31 cellular contexts compared by ENCODE assay signal in genomic region chr17:12911241-12911640, GRCh38.
"Had no signal": no experiment of that assay in that cellular context is flagged by ENCODE, and none has a peak within 500 bp of the region (broad histone marks: within the 10 kb centered on the region; RNA-seq: fewer than 3 reads in every experiment).

No MANE protein-coding gene starts in this region.

- H3K4me1 ChIP-seq: body of pancreas, Peyer's patch had no signal

- H3K27me3 ChIP-seq: body of pancreas, Peyer's patch had no signal

- H3K27me3 Mint-ChIP-seq: activated CD4-positive, alpha-beta T cell treated with anti-CD3 and anti-CD28 coated beads, Interleukin-2, amount 10 ng/mL, durations not matched to agents 24 days and 14 days had no signal

- H3K27ac ChIP-seq: body of pancreas, Peyer's patch, RWPE1 had no signal

- H3K36me3 Mint-ChIP-seq: activated naive CD8-positive, alpha-beta T cell treated with anti-CD3 and anti-CD28 coated beads for 36 hours had no signal

- H3K27ac Mint-ChIP-seq: activated CD4-positive, alpha-beta T cell treated with anti-CD3 and anti-CD28 coated beads, Interleukin-2, amount 10 ng/mL, durations not matched to agents 24 days and 14 days; activated CD8-positive, alpha-beta T cell treated with anti-CD3 and anti-CD28 coated beads for 36 hours; activated naive CD8-positive, alpha-beta T cell treated with anti-CD3 and anti-CD28 coated beads for 36 hours; activated T-cell treated with anti-CD3 and anti-CD28 coated beads, Interleukin-2, amount 50 U/mL, for 72 hours; activated T-helper 17 cell treated with anti-CD3 and anti-CD28 coated beads, Interleukin-2, amount 50 U/mL, for 72 hours had no signal

- H3K4me3 ChIP-seq: body of pancreas, Peyer's patch had no signal

- H3K4me1 Mint-ChIP-seq: activated CD4-positive, alpha-beta T cell treated with anti-CD3 and anti-CD28 coated beads, Interleukin-2, amount 10 ng/mL, durations not matched to agents 24 days and 14 days; activated naive CD8-positive, alpha-beta T cell treated with anti-CD3 and anti-CD28 coated beads for 36 hours; activated T-helper 17 cell treated with anti-CD3 and anti-CD28 coated beads, Interleukin-2, amount 50 U/mL, for 72 hours had no signal

- DNase-seq: activated CD4-positive, alpha-beta T cell treated with anti-CD3 and anti-CD28 coated beads, Interleukin-2, amount 10 ng/mL, durations not matched to agents 24 days and 14 days; activated CD4-positive, alpha-beta T cell treated with anti-CD3 and anti-CD28 coated beads, Interleukin-2, amount 50 U/mL, for 4 hours; activated CD8-positive, alpha-beta T cell treated with anti-CD3 and anti-CD28 coated beads for 36 hours; activated effector memory CD4-positive, alpha-beta T cell treated with anti-CD3 and anti-CD28 coated beads, Interleukin-2, amount 50 U/mL, for 16 hours; activated naive CD4-positive, alpha-beta T cell; activated naive CD4-positive, alpha-beta T cell treated with anti-CD3 and anti-CD28 coated beads, Interleukin-2, amount 50 U/mL, for 16 hours; activated naive CD8-positive, alpha-beta T cell treated with anti-CD3 and anti-CD28 coated beads for 36 hours; activated T-cell treated with anti-CD3 and anti-CD28 coated beads, Interleukin-2, amount 50 U/mL, for 1 hour; activated T-cell treated with anti-CD3 and anti-CD28 coated beads, Interleukin-2, amount 50 U/mL, for 72 hours; body of pancreas; central memory CD4-positive, alpha-beta T cell; KBM-7; NCI-H1105 treated with DMSO at 0.1 percent for 48 hours; NCI-H1436; NCI-H1694; NCI-H1930; NCI-H2081 treated with DMSO at 0.1 percent for 48 hours; NCI-H226; NCI-H446 treated with DMSO at 0.1 percent for 48 hours; NCI-H524; NCI-H69; NK-92 treated with Interleukin-12 subunit alpha and Interleukin-12 subunit beta, amount 100 ng/mL, for 24 hours; PC-3; Peyer's patch; SIG-M5; SW 1271; T-helper 1 cell; T-helper 2 cell; T1000 had no signal

- H3K9me3 ChIP-seq: body of pancreas had no signal

- H3K4me3 Mint-ChIP-seq: activated CD4-positive, alpha-beta T cell treated with anti-CD3 and anti-CD28 coated beads, Interleukin-2, amount 10 ng/mL, durations not matched to agents 24 days and 14 days; activated CD8-positive, alpha-beta T cell treated with anti-CD3 and anti-CD28 coated beads for 36 hours; activated naive CD8-positive, alpha-beta T cell treated with anti-CD3 and anti-CD28 coated beads for 36 hours; activated T-cell treated with anti-CD3 and anti-CD28 coated beads, Interleukin-2, amount 50 U/mL, for 72 hours; activated T-helper 17 cell treated with anti-CD3 and anti-CD28 coated beads, Interleukin-2, amount 50 U/mL, for 72 hours had no signal
